17 cellular contexts compared by ENCODE assay signal in the genomic region with DNA sequence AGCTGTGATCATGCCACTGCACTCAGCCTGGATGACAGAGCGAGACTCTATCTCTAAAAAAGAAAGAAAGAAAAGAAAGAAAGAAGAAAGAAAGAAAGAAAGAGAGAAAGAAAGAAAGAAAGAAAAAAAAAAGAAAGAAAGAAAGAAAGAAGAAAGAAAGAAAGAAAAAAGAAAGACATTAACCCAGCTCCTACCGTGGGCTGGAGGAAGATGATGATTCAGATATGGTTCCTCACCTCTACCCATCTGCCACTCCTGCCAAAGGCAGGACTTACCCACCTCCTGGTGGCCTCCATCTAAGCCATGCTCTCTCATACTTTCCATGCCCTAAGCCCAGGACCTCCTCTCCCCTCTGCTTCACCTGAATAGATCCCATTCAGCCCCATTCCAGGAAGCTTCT.
A peak's percentile ranks its signal among the peaks of the same experiment; 100 is the strongest.
DNase-seq lines count a peak whose midpoint lies in the region; ATAC-seq and TF ChIP-seq lines count a peak whose summit lies in the region.
"Had no signal": no experiment of that assay in that cellular context is flagged by ENCODE, and none has a peak within 500 bp of the region (broad histone marks: within the 10 kb centered on the region; RNA-seq: fewer than 3 reads in every experiment).

No MANE protein-coding gene starts in this region.

- H3K36me3 ChIP-seq in mesendoderm (ENCODE audit: control insufficient read depth, insufficient read depth, low read length) = no peaks in the 10 kb centered on the region
- H3K36me3 ChIP-seq in mammary epithelial cell (ENCODE audit: insufficient read depth, low read length) = no peaks in the 10 kb centered on the region
- H3K36me3 ChIP-seq in effector memory CD4-positive, alpha-beta T cell (ENCODE audit: control insufficient read depth, insufficient read depth, low read length) = no peaks in the 10 kb centered on the region
- H3K36me3 ChIP-seq: HAP-1 had no signal

- H2BK120ac ChIP-seq in mesendoderm (ENCODE audit: low read depth, low read length) = no peak overlapping the region

- no peak overlapping the region for H3K9ac ChIP-seq in mesendoderm (ENCODE audit: low read length)
- H3K9ac ChIP-seq in mammary epithelial cell (ENCODE audit: insufficient read depth, low read length) = no peak overlapping the region

- no peak overlapping the region for H3K4me3 Mint-ChIP-seq in activated CD4-positive, alpha-beta T cell treated with anti-CD3 and anti-CD28 coated beads for 36 hours
- no peak overlapping the region for H3K4me3 Mint-ChIP-seq in activated naive CD8-positive, alpha-beta T cell treated with anti-CD3 and anti-CD28 coated beads for 36 hours
- no peak overlapping the region for H3K4me3 Mint-ChIP-seq in stimulated activated naive CD8-positive, alpha-beta T cell treated with anti-CD3 and anti-CD28 coated beads, Interleukin-15, Interleukin-2, amounts not matched to agents 100 ng/mL and 50 ng/mL, for 24 hours
- H3K4me3 Mint-ChIP-seq: CD4-positive, alpha-beta T cell had no signal

- no peaks in the 10 kb centered on the region for H3K79me1 ChIP-seq in mesendoderm (ENCODE audit: low read length)

- no peak overlapping the region for H3K27ac ChIP-seq in mesendoderm (ENCODE audit: low read depth, low read length)
- H3K27ac ChIP-seq in mammary epithelial cell (ENCODE audit: insufficient read depth, low read depth, low read length) = no peak overlapping the region
- H3K27ac ChIP-seq in effector memory CD4-positive, alpha-beta T cell (ENCODE audit: insufficient read depth, low read length, poor library complexity, severe bottlenecking) = no peak overlapping the region
- H3K27ac ChIP-seq: 22Rv1, A549, C4-2B, HL-60 had no signal

- H3K27me3 ChIP-seq in mesendoderm (ENCODE audit: insufficient read depth, low read length, poor library complexity) (no peaks in the 10 kb centered on the region), mammary epithelial cell (ENCODE audit: insufficient read depth, low read length) (no peaks in the 10 kb centered on the region)
- H3K27me3 ChIP-seq in effector memory CD4-positive, alpha-beta T cell (replicated peaks; ENCODE audit: control insufficient read depth, insufficient read depth, low read length, poor library complexity, severe bottlenecking) = no peaks in the 10 kb centered on the region

- no peak for DNase-seq in activated CD4-positive, alpha-beta T cell treated with anti-CD3 and anti-CD28 coated beads for 36 hours
- no peak for DNase-seq in activated CD4-positive, alpha-beta T cell treated with anti-CD3 and anti-CD28 coated beads, Interleukin-2, amount 50 U/mL, for 4 hours
- DNase-seq in activated naive CD8-positive, alpha-beta T cell treated with anti-CD3 and anti-CD28 coated beads for 36 hours = no peak
- DNase-seq in mesendoderm (no peak), mammary epithelial cell (no peak)
- no peak for DNase-seq in effector memory CD4-positive, alpha-beta T cell
- DNase-seq: AML-193; Caco-2; CD4-positive, alpha-beta T cell; GDM1; GOT3 had no signal

- H3K56ac ChIP-seq in mesendoderm (ENCODE audit: low read length) = peak overlapping the region; percentile 20

- no peak overlapping the region for H2AFZ ChIP-seq in mammary epithelial cell (ENCODE audit: low read depth, low read length)

- no peaks in the 10 kb centered on the region for H3K36me3 Mint-ChIP-seq in activated CD4-positive, alpha-beta T cell treated with anti-CD3 and anti-CD28 coated beads for 36 hours (ENCODE audit: low read depth)
- H3K36me3 Mint-ChIP-seq in activated naive CD8-positive, alpha-beta T cell treated with anti-CD3 and anti-CD28 coated beads for 36 hours = no peaks in the 10 kb centered on the region
- H3K36me3 Mint-ChIP-seq in stimulated activated naive CD8-positive, alpha-beta T cell treated with anti-CD3 and anti-CD28 coated beads, Interleukin-15, Interleukin-2, amounts not matched to agents 100 ng/mL and 50 ng/mL, for 24 hours (ENCODE audit: low read depth) = no peaks in the 10 kb centered on the region

- no peak overlapping the region for H3K23ac ChIP-seq in mesendoderm (ENCODE audit: low read length)

- H3K79me2 ChIP-seq in mesendoderm (ENCODE audit: control insufficient read depth, insufficient read depth, low read length) = no peaks in the 10 kb centered on the region
- no peaks in the 10 kb centered on the region for H3K79me2 ChIP-seq in mammary epithelial cell (ENCODE audit: insufficient read depth, low read length)

- H2BK5ac ChIP-seq in mesendoderm (ENCODE audit: low read length) = peak overlapping the region; percentile 65

- in situ Hi-C loops in mammary epithelial cell (cut with MboI; ENCODE audit: low sequenced_read_pairs in 2 of 2) = no loop called here

- dilution Hi-C loops in mammary epithelial cell (cut with HindIII; ENCODE audit: low sequenced_read_pairs) = no loop called here

- CTCF ChIA-PET in activated CD4-positive, alpha-beta T cell treated with anti-CD3 and anti-CD28 coated beads for 36 hours (lab: Charles Lee) = no interaction called here
- CTCF ChIA-PET in mammary epithelial cell (lab: Charles Lee; ENCODE audit: low non-redundant PET) = interaction anchor here (0.5 kb wide), 1 partner anchor 89 kb away, joined by 3 read pairs; no protein-coding TSS in a partner anchor

- H3K18ac ChIP-seq in mesendoderm (ENCODE audit: low read length) = no peak overlapping the region

- H2AK5ac ChIP-seq in mesendoderm (ENCODE audit: low read length) = peak overlapping the region; percentile 89

- no peaks in the 10 kb centered on the region for H3K9me3 Mint-ChIP-seq in activated CD4-positive, alpha-beta T cell treated with anti-CD3 and anti-CD28 coated beads for 36 hours (ENCODE audit: low read depth)
- peaks cover 2% of the 10 kb centered on the region for H3K9me3 Mint-ChIP-seq in activated naive CD8-positive, alpha-beta T cell treated with anti-CD3 and anti-CD28 coated beads for 36 hours
- peaks cover 7% of the 10 kb centered on the region for H3K9me3 Mint-ChIP-seq in stimulated activated naive CD8-positive, alpha-beta T cell treated with anti-CD3 and anti-CD28 coated beads, Interleukin-15, Interleukin-2, amounts not matched to agents 100 ng/mL and 50 ng/mL, for 24 hours

- no CpG with 5 or more reads among the region's 2 CpGs for WGBS in mesendoderm (ENCODE audit: extremely low coverage, insufficient coverage, low lambda C conversion rate)
- WGBS in mammary epithelial cell (ENCODE audit: low coverage, missing lambda C conversion rate) = 83% methylated on average over 2 of the region's 2 CpGs

- peaks cover 4% of the 10 kb centered on the region for H3K4me1 Mint-ChIP-seq in activated CD4-positive, alpha-beta T cell treated with anti-CD3 and anti-CD28 coated beads for 36 hours
- peaks cover 3% of the 10 kb centered on the region for H3K4me1 Mint-ChIP-seq in activated naive CD8-positive, alpha-beta T cell treated with anti-CD3 and anti-CD28 coated beads for 36 hours
- peaks cover 19% of the 10 kb centered on the region for H3K4me1 Mint-ChIP-seq in stimulated activated naive CD8-positive, alpha-beta T cell treated with anti-CD3 and anti-CD28 coated beads, Interleukin-15, Interleukin-2, amounts not matched to agents 100 ng/mL and 50 ng/mL, for 24 hours (ENCODE audit: low read depth)

- no peak overlapping the region for H4K5ac ChIP-seq in mesendoderm (ENCODE audit: low read length)

- H2BK15ac ChIP-seq in mesendoderm (replicated peaks; ENCODE audit: low read depth) = no peak overlapping the region

- intact Hi-C loops in activated CD4-positive, alpha-beta T cell treated with anti-CD3 and anti-CD28 coated beads for 36 hours (cut with DNase I, micrococcal nuclease) = loop anchor here in 1 of 2 experiments (5.0 to 10.0 kb wide), 2 partner anchors 52 to 201 kb away; no protein-coding TSS in a partner anchor
- intact Hi-C loops in mammary epithelial cell (cut with micrococcal nuclease) = no loop called here

- no peak overlapping the region for H3K4ac ChIP-seq in mesendoderm (ENCODE audit: low read depth, low read length)

- peaks cover 25% of the 10 kb centered on the region for H3K4me1 ChIP-seq in mesendoderm (ENCODE audit: control insufficient read depth, low read depth, low read length)
- H3K4me1 ChIP-seq in mammary epithelial cell (ENCODE audit: insufficient read depth, low read length) = no peaks in the 10 kb centered on the region
- H3K4me1 ChIP-seq in effector memory CD4-positive, alpha-beta T cell (ENCODE audit: control insufficient read depth, insufficient read depth, low read length, poor library complexity, severe bottlenecking) = no peaks in the 10 kb centered on the region
- H3K4me1 ChIP-seq: Caco-2, HAP-1 had no signal

- H3K4me3 ChIP-seq in mesendoderm (ENCODE audit: low read length) = no peak overlapping the region
- no peak overlapping the region for H3K4me3 ChIP-seq in mammary epithelial cell (replicated peaks in 1 of 3; ENCODE audit: insufficient read depth in 1 of 3, low read depth in 2 of 3, low read length in 3 of 3)
- no peak overlapping the region for H3K4me3 ChIP-seq in effector memory CD4-positive, alpha-beta T cell (ENCODE audit: insufficient read depth, low read depth, low read length, poor library complexity, severe bottlenecking)
- H3K4me3 ChIP-seq: A549, HAP-1 had no signal

- ATAC-seq in activated CD4-positive, alpha-beta T cell treated with anti-CD3 and anti-CD28 coated beads for 36 hours = peak; percentile 68
- ATAC-seq: A549 had no signal

- H4K20me1 ChIP-seq in mammary epithelial cell (ENCODE audit: insufficient read depth, low read length) = no peaks in the 10 kb centered on the region

- no peak overlapping the region for H4K8ac ChIP-seq in mesendoderm (ENCODE audit: low read depth, low read length)

- H3K27ac Mint-ChIP-seq in activated CD4-positive, alpha-beta T cell treated with anti-CD3 and anti-CD28 coated beads for 36 hours = no peak overlapping the region
- peak overlapping the region; percentile 13 for H3K27ac Mint-ChIP-seq in activated naive CD8-positive, alpha-beta T cell treated with anti-CD3 and anti-CD28 coated beads for 36 hours
- H3K27ac Mint-ChIP-seq in stimulated activated naive CD8-positive, alpha-beta T cell treated with anti-CD3 and anti-CD28 coated beads, Interleukin-15, Interleukin-2, amounts not matched to agents 100 ng/mL and 50 ng/mL, for 24 hours = peak overlapping the region; percentile 60
- H3K27ac Mint-ChIP-seq: CD4-positive, alpha-beta T cell had no signal

- TF ChIP-seq CTCF in mammary epithelial cell (conservative IDR thresholded peaks at IDR 0.05 in 1 of 2, IDR thresholded peaks at IDR 0.05 in 1 of 2; ENCODE audit: extremely low read depth in 1 of 2, insufficient read depth in 1 of 2, low read depth in 1 of 2, low read length in 2 of 2) = no peak

- no peaks in the 10 kb centered on the region for H3K9me3 ChIP-seq in mammary epithelial cell (replicated peaks; ENCODE audit: insufficient read depth, low read length)
- no peaks in the 10 kb centered on the region for H3K9me3 ChIP-seq in effector memory CD4-positive, alpha-beta T cell (ENCODE audit: control insufficient read depth, low read length)
- H3K9me3 ChIP-seq: A549, Caco-2, HAP-1 had no signal

- POLR2A ChIA-PET in activated CD4-positive, alpha-beta T cell treated with anti-CD3 and anti-CD28 coated beads for 36 hours (lab: Charles Lee) = no interaction called here

- no TSS peak for BruUV-seq in mammary epithelial cell (replicated peaks; lab: Mats Ljungman, UMichigan)

- H3K4me2 ChIP-seq in mesendoderm (ENCODE audit: low read length) = no peak overlapping the region
- no peak overlapping the region for H3K4me2 ChIP-seq in mammary epithelial cell (ENCODE audit: insufficient read depth, low read depth, low read length)
- H3K4me2 ChIP-seq: A549 had no signal

- peaks cover 22% of the 10 kb centered on the region for H3K27me3 Mint-ChIP-seq in activated CD4-positive, alpha-beta T cell treated with anti-CD3 and anti-CD28 coated beads for 36 hours
- H3K27me3 Mint-ChIP-seq in activated naive CD8-positive, alpha-beta T cell treated with anti-CD3 and anti-CD28 coated beads for 36 hours = peaks cover 32% of the 10 kb centered on the region
- peaks cover 34% of the 10 kb centered on the region for H3K27me3 Mint-ChIP-seq in stimulated activated naive CD8-positive, alpha-beta T cell treated with anti-CD3 and anti-CD28 coated beads, Interleukin-15, Interleukin-2, amounts not matched to agents 100 ng/mL and 50 ng/mL, for 24 hours
